Comparison of ENCODE assay signal across 9 cellular contexts in genomic region chr12:46368684-46369083, GRCh38. TPM values are rescaled to one million over a fixed set of nuclear protein-coding genes. Genes with fewer than 3 reads are reported as not detected.
DNase-seq lines count a peak whose midpoint lies in the region; ATAC-seq and TF ChIP-seq lines count a peak whose summit lies in the region.
"Had no signal": no experiment of that assay in that cellular context is flagged by ENCODE, and none has a peak within 500 bp of the region (broad histone marks: within the 10 kb centered on the region; RNA-seq: fewer than 3 reads in every experiment).

No MANE protein-coding gene starts in this region.

- H3K9me3 Mint-ChIP-seq in activated CD8-positive, alpha-beta memory T cell treated with anti-CD3 and anti-CD28 coated beads, Interleukin-2, amount 10 ng/mL, durations not matched to agents 7 days and 5 days (ENCODE audit: low read depth) = no peaks in the 10 kb centered on the region

- in situ Hi-C loops in astrocyte of the spinal cord (cut with HindIII; ENCODE audit: low sequenced_read_pairs) = no loop called here

- peaks cover 2% of the 10 kb centered on the region for H3K27me3 Mint-ChIP-seq in activated CD8-positive, alpha-beta memory T cell treated with anti-CD3 and anti-CD28 coated beads, Interleukin-2, amount 10 ng/mL, durations not matched to agents 7 days and 5 days

- H3K9me3 ChIP-seq in liver (ENCODE audit: control insufficient read depth in 4 of 4, low read length in 3 of 4) = no peaks in the 10 kb centered on the region
- H3K9me3 ChIP-seq in thoracic aorta = no peaks in the 10 kb centered on the region

- H3K4me3 ChIP-seq in astrocyte of the spinal cord (ENCODE audit: low read depth, low read length) (peak overlapping the region; percentile 79), liver (ENCODE audit: low read depth in 1 of 3, low read length in 3 of 3) (peak overlapping the region in 1 of 3 donors; percentile 97), thoracic aorta (peak overlapping the region; percentile 95)

- no peak for TF ChIP-seq RAD21 in liver (IDR thresholded peaks at IDR 0.05)

- H3K27me3 ChIP-seq in liver (ENCODE audit: control insufficient read depth in 4 of 4, insufficient read depth in 4 of 4, low read length in 3 of 4) = no peaks in the 10 kb centered on the region
- H3K27me3 ChIP-seq in thoracic aorta (replicated peaks; ENCODE audit: insufficient read depth) = no peaks in the 10 kb centered on the region

- H3K4me3 Mint-ChIP-seq in activated CD8-positive, alpha-beta memory T cell treated with anti-CD3 and anti-CD28 coated beads, Interleukin-2, amount 10 ng/mL, durations not matched to agents 7 days and 5 days = peak overlapping the region; percentile 96

- CTCF ChIA-PET in activated CD8-positive, alpha-beta memory T cell treated with anti-CD3 and anti-CD28 coated beads, Interleukin-2, amount 10 ng/mL, durations not matched to agents 7 days and 5 days (lab: Charles Lee) = no interaction called here

- peaks cover 2 to 49% (median 38%) of the 10 kb centered on the region in 4 donors for H3K4me1 ChIP-seq in liver (ENCODE audit: control insufficient read depth in 4 of 4, insufficient read depth in 4 of 4, low read length in 3 of 4)
- peaks cover 50 to 70% of the 10 kb centered on the region in 2 donors for H3K4me1 ChIP-seq in thoracic aorta (ENCODE audit: control insufficient read depth in 1 of 2, low read depth in 2 of 2)

- peaks cover 74% of the 10 kb centered on the region for H3K36me3 Mint-ChIP-seq in activated CD8-positive, alpha-beta memory T cell treated with anti-CD3 and anti-CD28 coated beads, Interleukin-2, amount 10 ng/mL, durations not matched to agents 7 days and 5 days

- H3K36me3 ChIP-seq in liver (ENCODE audit: control insufficient read depth in 4 of 4, insufficient read depth in 3 of 4, low read depth in 1 of 4, low read length in 3 of 4) (peaks cover 4 to 74% (median 59%) of the 10 kb centered on the region in 4 donors), thoracic aorta (peaks cover 53% of the 10 kb centered on the region)

- 48% methylated on average over 1 of the region's 1 CpG for WGBS in liver

- H3K9ac ChIP-seq in liver (ENCODE audit: low read depth in 1 of 2, low read length in 2 of 2) = peak overlapping the region in 1 of 2 donors; percentile 87

- H3K27ac Mint-ChIP-seq in activated CD8-positive, alpha-beta memory T cell treated with anti-CD3 and anti-CD28 coated beads, Interleukin-2, amount 10 ng/mL, durations not matched to agents 7 days and 5 days = peak overlapping the region; percentile 68

- no peak for ATAC-seq in activated CD8-positive, alpha-beta memory T cell treated with anti-CD3 and anti-CD28 coated beads, Interleukin-2, amount 10 ng/mL, durations not matched to agents 7 days and 5 days
- ATAC-seq in thoracic aorta (ENCODE audit: insufficient number of reproducible peaks, low FRiP score, low read depth) (no peak), GM21576 (IDR thresholded peaks at IDR 0.05; ENCODE audit: unreplicated experiment) (no peak), GM21619 (IDR thresholded peaks at IDR 0.05; ENCODE audit: unreplicated experiment) (no peak)

- H3K27ac ChIP-seq in liver (ENCODE audit: low read depth in 1 of 2, low read length in 2 of 2) (peak overlapping the region; percentile 16 to 98), thoracic aorta (peak overlapping the region in 1 of 2 donors; percentile 16)
- H3K27ac ChIP-seq: HL-60 had no signal

- TF ChIP-seq CTCF in astrocyte of the spinal cord (IDR thresholded peaks at IDR 0.05; ENCODE audit: low read depth, low read length) (no peak), liver (IDR thresholded peaks at IDR 0.05; ENCODE audit: low read depth, low read length, missing input control) (no peak), thoracic aorta (IDR thresholded peaks at IDR 0.05) (no peak)

- peaks cover 67% of the 10 kb centered on the region for H3K4me1 Mint-ChIP-seq in activated CD8-positive, alpha-beta memory T cell treated with anti-CD3 and anti-CD28 coated beads, Interleukin-2, amount 10 ng/mL, durations not matched to agents 7 days and 5 days

- DNase-seq in activated CD8-positive, alpha-beta memory T cell treated with anti-CD3 and anti-CD28 coated beads, Interleukin-2, amount 10 ng/mL, durations not matched to agents 7 days and 5 days = no peak
- no peak for DNase-seq in activated CD8-positive, alpha-beta memory T cell treated with anti-CD3 and anti-CD28 coated beads, Interleukin-2, amount 50 U/mL, for 4 hours
- DNase-seq in astrocyte of the spinal cord (ENCODE audit: low read depth, low spot score) = no peak
- no peak for DNase-seq in thoracic aorta (ENCODE audit: low spot score)
- DNase-seq in HUDEP-2 (lab: John Stamatoyannopoulos, UW; ENCODE audit: unreplicated experiment in 76 of 76) = no peak

TF ChIP-seq in liver, 16 proteins besides CTCF, POLR2A, EP300 and RAD21:
- TF ChIP-seq SP1 (IDR thresholded peaks at IDR 0.05) (no peak), HNF4A (conservative IDR thresholded peaks at IDR 0.05) (peak in 1 of 2 donors; percentile 39), JUND (IDR thresholded peaks at IDR 0.05) (peak in 1 of 2 donors; percentile 9)

RNA-seq across cellular contexts. Expression of gene SLC38A2, which starts 3.9 kb away (rescaled TPM):
- 100 to 1,000 TPM; 168 to 258 TPM for total RNA-seq in activated CD8-positive, alpha-beta memory T cell treated with anti-CD3 and anti-CD28 coated beads, Interleukin-2, amount 10 ng/mL, durations not matched to agents 7 days and 5 days
- total RNA-seq in liver = 100 to 1,000 TPM in 1 of 2 donors, 10 to 100 TPM in 1; 85.7 to 472 TPM
- polyA plus RNA-seq in liver = 100 to 1,000 TPM in 1 of 2 donors, 10 to 100 TPM in 1; 50.6 to 109 TPM
- total RNA-seq in thoracic aorta = 100 to 1,000 TPM; 334 to 384 TPM
